Comparison of ENCODE assay signal across 11 cellular contexts in genomic region chr16:11135167-11135973, GRCh38.
DNase-seq lines count a peak whose midpoint lies in the region; ATAC-seq and TF ChIP-seq lines count a peak whose summit lies in the region.
"Had no signal": no experiment of that assay in that cellular context is flagged by ENCODE, and none has a peak within 500 bp of the region (broad histone marks: within the 10 kb centered on the region; RNA-seq: fewer than 3 reads in every experiment).

No MANE protein-coding gene starts in this region.

- no peak overlapping the region for H3K27ac ChIP-seq in PC-9
- H3K27ac ChIP-seq: KMS-11 had no signal

- no peak overlapping the region for H2AFZ ChIP-seq in PC-9

- no peaks in the 10 kb centered on the region for H3K79me2 ChIP-seq in PC-9 (ENCODE audit: low read depth)

- H3F3A ChIP-seq in PC-9 (ENCODE audit: insufficient read depth, low read depth): peaks cover 35% of the 10 kb centered on the region

- no peak for TF ChIP-seq CTCF in PC-9 (conservative IDR thresholded peaks at IDR 0.05)

- CTCF ChIA-PET in PC-9 (lab: Charles Lee): no interaction called here

- ATAC-seq in HG03280 (IDR thresholded peaks at IDR 0.05; ENCODE audit: unreplicated experiment): no peak
- ATAC-seq: naive thymus-derived CD8-positive, alpha-beta T cell had no signal

- H3K36me3 ChIP-seq in PC-9 (ENCODE audit: low read depth): no peaks in the 10 kb centered on the region

- H3K4me3 ChIP-seq in PC-9: no peak overlapping the region

- intact Hi-C loops in PC-9 (cut with micrococcal nuclease; ENCODE audit: unreplicated experiment): no loop called here

- no peaks in the 10 kb centered on the region for H3K9me3 ChIP-seq in PC-9 (ENCODE audit: insufficient read depth, low read depth)

- peaks cover 64% of the 10 kb centered on the region for H3K4me1 ChIP-seq in PC-9 (replicated peaks; ENCODE audit: insufficient read depth)

- no TSS peak for BruUV-seq in PC-9 (replicated peaks; lab: Mats Ljungman, UMichigan)

- peak overlapping the region; percentile 51 for H3K4me2 ChIP-seq in PC-9
- H3K4me2 ChIP-seq: KMS-11 had no signal

- peak; percentile 21 for DNase-seq in GF-D8 (lab: John Stamatoyannopoulos, UW)
- peak; percentile 11 to 79 for DNase-seq in PC-9
- peak; percentile 19 for DNase-seq in globus pallidus (ENCODE audit: low spot score)
- DNase-seq in renal cortical epithelial cell (ENCODE audit: low read depth): peak; percentile 80
- no peak for DNase-seq in NCI-H446 (lab: John Stamatoyannopoulos, UW)
- no peak for DNase-seq in COR-L47 (lab: John Stamatoyannopoulos, UW)
- no peak for DNase-seq in activated CD4-positive, alpha-beta T cell treated with anti-CD3 and anti-CD28 coated beads, Interleukin-2, amount 50 U/mL, for 4 hours
- DNase-seq: naive thymus-derived CD8-positive, alpha-beta T cell; NK-92 treated with Interleukin-12 subunit alpha and Interleukin-12 subunit beta, amount 100 ng/mL, for 24 hours had no signal

- no peaks in the 10 kb centered on the region for H4K20me1 ChIP-seq in PC-9 (ENCODE audit: insufficient read depth)

- H3K27me3 ChIP-seq in PC-9 (ENCODE audit: insufficient read depth, low read depth): no peaks in the 10 kb centered on the region

- no peaks in the 10 kb centered on the region for H3K9me2 ChIP-seq in PC-9 (ENCODE audit: insufficient read depth)

- POLR2A ChIA-PET in PC-9 (lab: Charles Lee; ENCODE audit: unreplicated experiment): no interaction called here

Comparison
In these comparisons a context has a peak if more than half of its experiments do, and no peak if none do; other contexts are left out.
1. DNase-seq: peak in GF-D8 (single experiment), PC-9 (2 of 2), globus pallidus (single experiment) and renal cortical epithelial cell (single experiment); none in NCI-H446 (0 of 2), COR-L47 (single experiment) and activated CD4-positive, alpha-beta T cell treated with anti-CD3 and anti-CD28 coated beads, Interleukin-2, amount 50 U/mL, for 4 hours (0 of 2).